35 cellular contexts compared by ENCODE assay signal in genomic region chr3:135840436-135840835, GRCh38.
"Had no signal": no experiment of that assay in that cellular context is flagged by ENCODE, and none has a peak within 500 bp of the region (broad histone marks: within the 10 kb centered on the region; RNA-seq: fewer than 3 reads in every experiment).

No MANE protein-coding gene starts in this region.

- H3K4me3 ChIP-seq: MG63 had no signal

- H3K9me3 ChIP-seq: MG63 had no signal

- H3K4me2 ChIP-seq: KMS-11 had no signal

- DNase-seq: Karpas-422, Kasumi-1, KG1, MG63, MM.1S, MV-4-11, NCI-H1048, NCI-H1092, NCI-H1092 treated with DMSO at 0.1 percent for 48 hours, NCI-H1105, NCI-H1105 treated with DMSO at 0.1 percent for 48 hours, NCI-H1417, NCI-H1417 treated with DMSO at 0.1 percent for 48 hours, NCI-H1436, NCI-H1436 treated with DMSO at 0.1 percent for 48 hours, NCI-H146, NCI-H1694, NCI-H1694 treated with DMSO at 0.1 percent for 48 hours, NCI-H187, NCI-H187 treated with DMSO at 0.1 percent for 48 hours, NCI-H1930, NCI-H2029, NCI-H2029 treated with DMSO at 0.1 percent for 48 hours, NCI-H2081, NCI-H2081 treated with DMSO at 0.1 percent for 48 hours, NCI-H2107, NCI-H2171, NCI-H2171 treated with DMSO at 0.1 percent for 48 hours, NCI-H2227 treated with DMSO at 0.1 percent for 48 hours, NCI-H226, NCI-H345, NCI-H446, NCI-H446 treated with DMSO at 0.1 percent for 48 hours, NCI-H510A had no signal

- H3K36me3 ChIP-seq: MG63 had no signal

- H3K27ac ChIP-seq: KMS-11 had no signal
